Comparison of ENCODE assay signal across 16 cellular contexts in the genomic region with DNA sequence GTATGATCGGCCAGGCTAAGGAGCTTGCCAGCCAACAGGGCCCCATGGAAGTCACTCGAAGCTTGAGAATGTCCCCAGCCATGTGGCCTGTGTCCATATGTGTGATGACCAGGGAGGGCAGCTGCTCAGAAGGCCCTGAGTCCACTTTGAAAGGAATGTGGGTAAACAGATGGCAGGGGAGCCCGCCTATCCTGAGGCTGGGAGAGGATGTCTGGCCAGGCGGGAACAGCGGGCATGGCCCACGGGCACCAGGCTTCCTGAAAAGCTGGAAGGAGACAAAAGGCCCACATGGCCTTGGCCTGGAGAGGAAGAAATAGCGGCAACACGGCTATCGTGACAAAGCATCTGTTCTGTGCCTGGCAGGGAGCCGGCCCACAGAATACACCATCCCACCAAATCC.
"Had no signal": no experiment of that assay in that cellular context is flagged by ENCODE, and none has a peak within 500 bp of the region (broad histone marks: within the 10 kb centered on the region; RNA-seq: fewer than 3 reads in every experiment).

No MANE protein-coding gene starts in this region.

- H3K4me3 ChIP-seq: left ventricle myocardium inferior, sigmoid colon, SK-N-MC had no signal

- FAIRE-seq: TTC549 had no signal

- H3K27me3 ChIP-seq: foreskin keratinocyte, sigmoid colon had no signal

- H3K9me3 ChIP-seq: left ventricle myocardium inferior, sigmoid colon had no signal

- H3K27ac ChIP-seq: foreskin keratinocyte, sigmoid colon, SK-N-MC had no signal

- ATAC-seq: foreskin keratinocyte; stimulated activated naive CD8-positive, alpha-beta T cell treated with anti-CD3 and anti-CD28 coated beads, Interleukin-15, Interleukin-2, amounts not matched to agents 100 U/mL and 50 U/mL, for 24 hours had no signal

- H3K4me1 ChIP-seq: foreskin keratinocyte had no signal

- DNase-seq: activated CD4-positive, alpha-beta T cell treated with anti-CD3 and anti-CD28 coated beads for 1 hour; activated CD4-positive, alpha-beta T cell treated with anti-CD3 and anti-CD28 coated beads, Interleukin-2, amount 50 U/mL, for 1 hour; activated naive CD4-positive, alpha-beta T cell; activated naive CD8-positive, alpha-beta T cell treated with anti-CD3 and anti-CD28 coated beads, Interleukin-2, amount 10 ng/mL, durations not matched to agents 7 days and 5 days; activated T-cell treated with anti-CD3 and anti-CD28 coated beads, Interleukin-2, amount 50 U/mL, for 1 hour; amniotic stem cell; foreskin keratinocyte; hippocampal formation; left ventricle myocardium inferior; posterior cingulate gyrus; retina; sigmoid colon; stimulated activated CD4-positive, alpha-beta T cell treated with anti-CD3 and anti-CD28 coated beads, Interleukin-4, amount 100 ng/mL, for 1 hour; stimulated activated naive CD8-positive, alpha-beta T cell treated with anti-CD3 and anti-CD28 coated beads, Interleukin-15, Interleukin-2, amounts not matched to agents 100 U/mL and 50 U/mL, for 24 hours had no signal
